10 cellular contexts compared by ENCODE assay signal in the genomic region with DNA sequence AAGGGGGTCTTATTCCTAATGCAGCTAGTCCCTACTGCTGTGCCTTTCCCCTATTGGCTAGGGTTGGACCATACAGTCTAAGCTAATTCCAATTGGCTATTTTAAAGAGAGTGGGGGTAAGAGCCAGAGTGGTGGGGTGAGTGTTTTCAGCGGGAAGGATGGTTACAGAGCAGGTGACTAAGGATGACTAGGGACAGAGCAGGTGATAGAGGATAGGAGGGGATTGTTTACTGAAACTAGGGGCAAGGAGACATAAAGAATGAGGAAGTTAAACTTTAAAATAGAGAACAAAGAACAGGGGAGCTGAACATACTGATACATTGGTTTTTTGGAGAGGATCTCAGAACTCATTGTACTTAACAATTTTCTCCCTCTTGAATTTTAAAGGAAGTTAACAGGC. TPM values are rescaled to one million over a fixed set of nuclear protein-coding genes. Genes with fewer than 3 reads are reported as not detected.
"Had no signal": no experiment of that assay in that cellular context is flagged by ENCODE, and none has a peak within 500 bp of the region (broad histone marks: within the 10 kb centered on the region; RNA-seq: fewer than 3 reads in every experiment).

No MANE protein-coding gene starts in this region.

RNA-seq across cellular contexts. Expression of gene APOL6, which starts 27.8 kb away (rescaled TPM):
- total RNA-seq: cardiac muscle cell had no signal

RNA-seq across cellular contexts. Expression of gene APOL5, which starts 41.6 kb away (rescaled TPM):
- total RNA-seq: activated CD4-positive, alpha-beta T cell treated with anti-CD3 and anti-CD28 coated beads, Interleukin-2, amount 10 ng/mL, durations not matched to agents 24 days and 14 days; activated CD8-positive, alpha-beta memory T cell treated with anti-CD3 and anti-CD28 coated beads for 36 hours; activated CD8-positive, alpha-beta T cell treated with anti-CD3 and anti-CD28 coated beads for 36 hours; activated naive CD8-positive, alpha-beta T cell treated with anti-CD3 and anti-CD28 coated beads, Interleukin-2, amount 10 ng/mL, durations not matched to agents 7 days and 5 days; activated T-helper 2 cell treated with anti-CD3 and anti-CD28 coated beads, Interferon-gamma antibody, Interleukin-2, Interleukin-4, amounts not matched to agents 10 μg/mL and 5 μg/mL and 100 μg/mL, durations not matched to agents 14 hours and 24 hours and 36 hours; ascending aorta; cardiac muscle cell; chondrocyte; RPMI7951; SJCRH30 had no signal
- polyA plus RNA-seq: cardiac muscle cell had no signal

RNA-seq across cellular contexts. Expression of gene MB, which starts 58.9 kb away (rescaled TPM):
- total RNA-seq: activated CD8-positive, alpha-beta T cell treated with anti-CD3 and anti-CD28 coated beads for 36 hours; activated naive CD8-positive, alpha-beta T cell treated with anti-CD3 and anti-CD28 coated beads, Interleukin-2, amount 10 ng/mL, durations not matched to agents 7 days and 5 days; ascending aorta; chondrocyte had no signal
